Comparison of ENCODE assay signal across 8 cellular contexts in the genomic region with DNA sequence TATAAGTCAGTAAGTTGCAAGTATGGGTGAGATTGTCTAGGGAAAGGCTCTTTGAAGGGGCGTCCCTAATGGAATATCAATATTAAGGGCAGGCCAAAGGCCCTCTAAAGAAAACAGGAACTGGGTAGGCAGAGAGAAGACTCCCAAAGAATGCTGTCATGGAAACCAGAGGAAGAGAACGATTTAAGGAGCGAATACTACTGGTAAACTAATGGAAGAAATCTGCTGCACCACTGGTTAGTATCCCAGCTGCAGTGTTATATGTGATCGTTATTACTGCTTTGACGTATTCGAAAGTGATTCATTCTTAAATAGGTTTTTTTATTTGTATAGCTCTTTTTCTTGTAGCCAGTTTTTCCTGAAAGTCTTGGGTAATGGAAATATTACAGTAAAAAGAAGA. TPM values are rescaled to one million over a fixed set of nuclear protein-coding genes. Genes with fewer than 3 reads are reported as not detected.
DNase-seq lines count a peak whose midpoint lies in the region; ATAC-seq and TF ChIP-seq lines count a peak whose summit lies in the region.

No MANE protein-coding gene starts in this region.

- H3K4me1 Mint-ChIP-seq in T-helper 2 cell treated with Interferon-gamma antibody and Interleukin-4, amounts not matched to agents 5 μg/mL and 100 μg/mL, for 36 hours (ENCODE audit: low read depth): peaks cover 40% of the 10 kb centered on the region
- H3K4me1 Mint-ChIP-seq in stimulated activated memory B cell treated with anti-CD40 and anti-IgM and Interleukin-4, amounts not matched to agents 10 μg/mL and 1 μg/mL and 100 μg/mL, for 72 hours: peaks cover 41% of the 10 kb centered on the region

- no peak for DNase-seq in T-helper 2 cell treated with Interferon-gamma antibody and Interleukin-4, amounts not matched to agents 5 μg/mL and 100 μg/mL, for 36 hours (ENCODE audit: low spot score)
- DNase-seq in T-helper 2 cell: no peak
- DNase-seq in SKM-1 treated with dmso at 0.1 percent for 144 hours (lab: John Stamatoyannopoulos, UW; ENCODE audit: unreplicated experiment): peak; percentile 48
- no peak for DNase-seq in fibroblast of the aortic adventitia (ENCODE audit: low read depth)
- no peak for DNase-seq in stimulated activated CD8-positive, alpha-beta memory T cell treated with anti-CD3 and anti-CD28 coated beads, Interleukin-4, amount 100 ng/mL, for 48 hours
- DNase-seq in NCI-H1694 (lab: John Stamatoyannopoulos, UW): no peak

- TF ChIP-seq CTCF in fibroblast of the aortic adventitia (IDR thresholded peaks at IDR 0.05; ENCODE audit: insufficient read depth, low read length): no peak

- peaks cover 7% of the 10 kb centered on the region for H3K9me3 Mint-ChIP-seq in T-helper 2 cell treated with Interferon-gamma antibody and Interleukin-4, amounts not matched to agents 5 μg/mL and 100 μg/mL, for 36 hours
- H3K9me3 Mint-ChIP-seq in stimulated activated memory B cell treated with anti-CD40 and anti-IgM and Interleukin-4, amounts not matched to agents 10 μg/mL and 1 μg/mL and 100 μg/mL, for 72 hours: peaks cover 3% of the 10 kb centered on the region

- H3K27me3 Mint-ChIP-seq in T-helper 2 cell treated with Interferon-gamma antibody and Interleukin-4, amounts not matched to agents 5 μg/mL and 100 μg/mL, for 36 hours (ENCODE audit: low read depth): no peaks in the 10 kb centered on the region
- H3K27me3 Mint-ChIP-seq in stimulated activated memory B cell treated with anti-CD40 and anti-IgM and Interleukin-4, amounts not matched to agents 10 μg/mL and 1 μg/mL and 100 μg/mL, for 72 hours: no peaks in the 10 kb centered on the region

- H3K27ac Mint-ChIP-seq in T-helper 2 cell treated with Interferon-gamma antibody and Interleukin-4, amounts not matched to agents 5 μg/mL and 100 μg/mL, for 36 hours: peak overlapping the region; percentile 75
- H3K27ac Mint-ChIP-seq in stimulated activated memory B cell treated with anti-CD40 and anti-IgM and Interleukin-4, amounts not matched to agents 10 μg/mL and 1 μg/mL and 100 μg/mL, for 72 hours: peak overlapping the region; percentile 82

- no peak for ATAC-seq in stimulated activated memory B cell treated with anti-CD40 and anti-IgM and Interleukin-4, amounts not matched to agents 10 μg/mL and 1 μg/mL and 100 μg/mL, for 72 hours
- ATAC-seq in HG02798 (IDR thresholded peaks at IDR 0.05; ENCODE audit: poor library complexity, unreplicated experiment): no peak

- peaks cover 58% of the 10 kb centered on the region for H3K36me3 Mint-ChIP-seq in T-helper 2 cell treated with Interferon-gamma antibody and Interleukin-4, amounts not matched to agents 5 μg/mL and 100 μg/mL, for 36 hours (ENCODE audit: low read depth)
- peaks cover 27% of the 10 kb centered on the region for H3K36me3 Mint-ChIP-seq in stimulated activated memory B cell treated with anti-CD40 and anti-IgM and Interleukin-4, amounts not matched to agents 10 μg/mL and 1 μg/mL and 100 μg/mL, for 72 hours

- peak overlapping the region; percentile 90 for H3K4me3 Mint-ChIP-seq in T-helper 2 cell treated with Interferon-gamma antibody and Interleukin-4, amounts not matched to agents 5 μg/mL and 100 μg/mL, for 36 hours
- H3K4me3 Mint-ChIP-seq in stimulated activated memory B cell treated with anti-CD40 and anti-IgM and Interleukin-4, amounts not matched to agents 10 μg/mL and 1 μg/mL and 100 μg/mL, for 72 hours: peak overlapping the region; percentile 95

- H3K4me3 ChIP-seq in fibroblast of the aortic adventitia (ENCODE audit: low read depth, low read length): peak overlapping the region; percentile 90

RNA-seq across cellular contexts. Expression of a gene that starts 1.3 kb away (rescaled TPM):
- total RNA-seq in fibroblast of the aortic adventitia (ENCODE audit: low replicate concordance): 18.4 and 19.8 TPM in 2 replicates

RNA-seq across cellular contexts. Expression of a gene that starts 4.7 kb away (rescaled TPM):
- not detected in 2 replicates for total RNA-seq in fibroblast of the aortic adventitia (ENCODE audit: low replicate concordance)

RNA-seq across cellular contexts. Expression of a gene that starts 26.2 kb away (rescaled TPM):
- 53.3 and 91.9 TPM in 2 replicates for total RNA-seq in fibroblast of the aortic adventitia (ENCODE audit: low replicate concordance)

RNA-seq across cellular contexts. Expression of a gene that starts 26.5 kb away (rescaled TPM):
- total RNA-seq in fibroblast of the aortic adventitia (ENCODE audit: low replicate concordance): 0.16 TPM in 1 of 2 replicates, not detected in the other
